9 cellular contexts compared by ENCODE assay signal in genomic region chrX:151680805-151681204, GRCh38. TPM values are rescaled to one million over a fixed set of nuclear protein-coding genes. Genes with fewer than 3 reads are reported as not detected.
A peak's percentile ranks its signal among the peaks of the same experiment; 100 is the strongest.
DNase-seq lines count a peak whose midpoint lies in the region; ATAC-seq and TF ChIP-seq lines count a peak whose summit lies in the region.
"Had no signal": no experiment of that assay in that cellular context is flagged by ENCODE, and none has a peak within 500 bp of the region (broad histone marks: within the 10 kb centered on the region; RNA-seq: fewer than 3 reads in every experiment).

No MANE protein-coding gene starts in this region.

- H3K4me1 ChIP-seq in CD4-positive, CD25-positive, alpha-beta regulatory T cell (ENCODE audit: control insufficient read depth, insufficient read depth, low read length, poor library complexity, severe bottlenecking): no peaks in the 10 kb centered on the region
- H3K4me1 ChIP-seq in SK-N-SH (ENCODE audit: control insufficient read depth in 1 of 2, insufficient read depth in 2 of 2, low read depth in 1 of 2, low read length in 1 of 2): no peaks in the 10 kb centered on the region

- H3K27ac ChIP-seq in CD4-positive, CD25-positive, alpha-beta regulatory T cell (ENCODE audit: insufficient read depth, low read length, poor library complexity, severe bottlenecking): no peak overlapping the region
- H3K27ac ChIP-seq in SK-N-SH (ENCODE audit: low read depth in 2 of 2, low read length in 1 of 2): no peak overlapping the region

- H3K4me1 Mint-ChIP-seq in CD4-positive, CD25-positive, alpha-beta regulatory T cell: no peaks in the 10 kb centered on the region
- peaks cover 6% of the 10 kb centered on the region for H3K4me1 Mint-ChIP-seq in activated naive CD8-positive, alpha-beta T cell treated with anti-CD3 and anti-CD28 coated beads, Interleukin-2, amount 10 ng/mL, durations not matched to agents 7 days and 5 days

- peak; percentile 82 for TF ChIP-seq RAD21 in SK-N-SH (IDR thresholded peaks at IDR 0.05; ENCODE audit: low read length)

- no peak overlapping the region for H2AFZ ChIP-seq in SK-N-SH (ENCODE audit: low read depth)

- H3K27me3 Mint-ChIP-seq in CD4-positive, CD25-positive, alpha-beta regulatory T cell: peaks cover 7% of the 10 kb centered on the region
- peaks cover 11% of the 10 kb centered on the region for H3K27me3 Mint-ChIP-seq in activated naive CD8-positive, alpha-beta T cell treated with anti-CD3 and anti-CD28 coated beads, Interleukin-2, amount 10 ng/mL, durations not matched to agents 7 days and 5 days

- no peaks in the 10 kb centered on the region for H3K36me3 ChIP-seq in CD4-positive, CD25-positive, alpha-beta regulatory T cell (ENCODE audit: control insufficient read depth, insufficient read depth, low read length)
- no peaks in the 10 kb centered on the region for H3K36me3 ChIP-seq in SK-N-SH (replicated peaks in 1 of 2; ENCODE audit: control insufficient read depth in 1 of 2, insufficient read depth in 2 of 2, low read length in 1 of 2)

- no peak overlapping the region for H3K4me2 ChIP-seq in SK-N-SH

- no peak overlapping the region for H3K9ac ChIP-seq in SK-N-SH

- WGBS in SK-N-SH (ENCODE audit: low lambda C conversion rate): 0% methylated on average over 4 of the region's 4 CpGs

- H3K36me3 Mint-ChIP-seq in CD4-positive, CD25-positive, alpha-beta regulatory T cell: no peaks in the 10 kb centered on the region
- H3K36me3 Mint-ChIP-seq in activated naive CD8-positive, alpha-beta T cell treated with anti-CD3 and anti-CD28 coated beads, Interleukin-2, amount 10 ng/mL, durations not matched to agents 7 days and 5 days: no peaks in the 10 kb centered on the region

- no peaks in the 10 kb centered on the region for H3K27me3 ChIP-seq in CD4-positive, CD25-positive, alpha-beta regulatory T cell (ENCODE audit: control insufficient read depth, insufficient read depth, low read length)
- no peaks in the 10 kb centered on the region for H3K27me3 ChIP-seq in SK-N-SH (ENCODE audit: insufficient read depth)

- H3K4me3 ChIP-seq in CD4-positive, CD25-positive, alpha-beta regulatory T cell (ENCODE audit: low read depth, low read length): no peak overlapping the region
- no peak overlapping the region for H3K4me3 ChIP-seq in SK-N-SH (ENCODE audit: low read depth in 2 of 2, low read length in 1 of 2)

- TF ChIP-seq CTCF in SK-N-SH (IDR thresholded peaks at IDR 0.05): peak; percentile 70

- no peaks in the 10 kb centered on the region for H4K20me1 ChIP-seq in SK-N-SH (ENCODE audit: insufficient read depth)

- no peaks in the 10 kb centered on the region for H3K9me3 Mint-ChIP-seq in CD4-positive, CD25-positive, alpha-beta regulatory T cell
- no peaks in the 10 kb centered on the region for H3K9me3 Mint-ChIP-seq in activated naive CD8-positive, alpha-beta T cell treated with anti-CD3 and anti-CD28 coated beads, Interleukin-2, amount 10 ng/mL, durations not matched to agents 7 days and 5 days

- DNase-seq in CD4-positive, CD25-positive, alpha-beta regulatory T cell: peak; percentile 14 to 54 (median 35)
- DNase-seq in SK-N-SH (peak; percentile 49), iris pigment epithelial cell (ENCODE audit: low read depth) (peak; percentile 23), KG1 (lab: John Stamatoyannopoulos, UW) (no peak)
- DNase-seq in activated naive CD8-positive, alpha-beta T cell treated with anti-CD3 and anti-CD28 coated beads, Interleukin-2, amount 10 ng/mL, durations not matched to agents 7 days and 5 days: peak; percentile 45
- DNase-seq in stimulated activated CD4-positive, alpha-beta T cell treated with anti-CD3 and anti-CD28 coated beads, TNF-alpha, amount 100 ng/mL, for 24 hours (ENCODE audit: low read depth in 3 of 3): peak; percentile 25 to 53 (median 28)

- no peak for TF ChIP-seq EP300 in SK-N-SH (IDR thresholded peaks at IDR 0.05; ENCODE audit: borderline replicate concordance in 1 of 2, low read depth in 1 of 2, low read length in 1 of 2)

- no peaks in the 10 kb centered on the region for H3K9me3 ChIP-seq in CD4-positive, CD25-positive, alpha-beta regulatory T cell (ENCODE audit: control insufficient read depth in 2 of 2, low read length in 2 of 2)
- H3K9me3 ChIP-seq in SK-N-SH: no peaks in the 10 kb centered on the region

- H3F3A ChIP-seq in SK-N-SH (replicated peaks; ENCODE audit: insufficient read depth): no peaks in the 10 kb centered on the region

- no peaks in the 10 kb centered on the region for H3K79me2 ChIP-seq in SK-N-SH (ENCODE audit: insufficient read depth)

- H3K9me2 ChIP-seq in SK-N-SH: no peaks in the 10 kb centered on the region

- no peak for ATAC-seq in CD4-positive, CD25-positive, alpha-beta regulatory T cell (ENCODE audit: low read depth in 2 of 2)
- ATAC-seq in GM18868 (IDR thresholded peaks at IDR 0.05; ENCODE audit: unreplicated experiment) (peak; percentile 84), HG03558 (IDR thresholded peaks at IDR 0.05; ENCODE audit: extremely low read depth, unreplicated experiment) (peak; percentile 79)
- no peak for ATAC-seq in activated naive CD8-positive, alpha-beta T cell treated with anti-CD3 and anti-CD28 coated beads, Interleukin-2, amount 10 ng/mL, durations not matched to agents 7 days and 5 days (ENCODE audit: low read depth)

- H3K4me3 Mint-ChIP-seq in CD4-positive, CD25-positive, alpha-beta regulatory T cell: no peak overlapping the region
- no peak overlapping the region for H3K4me3 Mint-ChIP-seq in activated naive CD8-positive, alpha-beta T cell treated with anti-CD3 and anti-CD28 coated beads, Interleukin-2, amount 10 ng/mL, durations not matched to agents 7 days and 5 days

- POLR2A ChIA-PET in SK-N-SH (lab: Yijun Ruan, JAX): no interaction called here
- POLR2A ChIA-PET in activated naive CD8-positive, alpha-beta T cell treated with anti-CD3 and anti-CD28 coated beads, Interleukin-2, amount 10 ng/mL, durations not matched to agents 7 days and 5 days (lab: Charles Lee): no interaction called here

- no peak overlapping the region for H3K27ac Mint-ChIP-seq in CD4-positive, CD25-positive, alpha-beta regulatory T cell
- no peak overlapping the region for H3K27ac Mint-ChIP-seq in activated naive CD8-positive, alpha-beta T cell treated with anti-CD3 and anti-CD28 coated beads, Interleukin-2, amount 10 ng/mL, durations not matched to agents 7 days and 5 days

- CTCF ChIA-PET in SK-N-SH (lab: Yijun Ruan, JAX): interaction anchor here (0.8 to 2.5 kb wide), 8 partner anchors 10 to 534 kb away, joined by 3 to 22 read pairs (median 4); no protein-coding TSS in a partner anchor

TF ChIP-seq in SK-N-SH, 30 proteins besides CTCF, POLR2A, EP300 and RAD21:
- no peak for TF ChIP-seq GABPA (IDR thresholded peaks at IDR 0.05; ENCODE audit: low read depth)
- TF ChIP-seq SMC3 (IDR thresholded peaks at IDR 0.05; ENCODE audit: low read depth, low read length): peak; percentile 73
- no peak for TF ChIP-seq MXI1 (IDR thresholded peaks at IDR 0.05; ENCODE audit: low read depth, low read length)
- no peak for TF ChIP-seq FOXM1 (IDR thresholded peaks at IDR 0.05; ENCODE audit: low read depth)
- TF ChIP-seq YY1 (IDR thresholded peaks at IDR 0.05; ENCODE audit: low read depth): no peak
- TF ChIP-seq TCF12 (IDR thresholded peaks at IDR 0.05): no peak
- no peak for TF ChIP-seq RFX5 (IDR thresholded peaks at IDR 0.05; ENCODE audit: low read length)
TF ChIP-seq in SK-N-SH: peak in this region for 1.

RNA-seq across cellular contexts. Expression of gene PRRG3, which starts 14.5 kb away (rescaled TPM):
- not detected for total RNA-seq in CD4-positive, CD25-positive, alpha-beta regulatory T cell
- polyA plus RNA-seq in CD4-positive, CD25-positive, alpha-beta regulatory T cell: not detected
- not detected in 2 replicates for polyA plus RNA-seq in SK-N-SH (2012; rRNA removed)
- not detected in 2 replicates for polyA plus RNA-seq in SK-N-SH (2012; cell fraction: cytosol; rRNA removed)
- not detected in 2 replicates for polyA plus RNA-seq in SK-N-SH (2012; cell fraction: nucleus; rRNA removed)
- total RNA-seq in activated naive CD8-positive, alpha-beta T cell treated with anti-CD3 and anti-CD28 coated beads, Interleukin-2, amount 10 ng/mL, durations not matched to agents 7 days and 5 days: not detected
- total RNA-seq: T-helper 2 cell treated with Interferon-gamma antibody and Interleukin-4, amounts not matched to agents 100 ng/mL and 5 ng/mL, for 36 hours had no signal

RNA-seq across cellular contexts. Expression of gene FATE1, which starts 35.0 kb away (rescaled TPM):
- total RNA-seq in CD4-positive, CD25-positive, alpha-beta regulatory T cell: not detected
- polyA plus RNA-seq in CD4-positive, CD25-positive, alpha-beta regulatory T cell: not detected
- polyA plus RNA-seq in SK-N-SH (2012; rRNA removed): not detected in 2 replicates
- not detected in 2 replicates for polyA plus RNA-seq in SK-N-SH (2012; cell fraction: cytosol; rRNA removed)
- polyA plus RNA-seq in SK-N-SH (2012; cell fraction: nucleus; rRNA removed): not detected in 2 replicates
- not detected for total RNA-seq in activated naive CD8-positive, alpha-beta T cell treated with anti-CD3 and anti-CD28 coated beads, Interleukin-2, amount 10 ng/mL, durations not matched to agents 7 days and 5 days
- total RNA-seq: T-helper 2 cell treated with Interferon-gamma antibody and Interleukin-4, amounts not matched to agents 100 ng/mL and 5 ng/mL, for 36 hours had no signal

RNA-seq across cellular contexts. Expression of gene CNGA2, which starts 53.7 kb away (rescaled TPM):
- not detected for total RNA-seq in CD4-positive, CD25-positive, alpha-beta regulatory T cell
- not detected for polyA plus RNA-seq in CD4-positive, CD25-positive, alpha-beta regulatory T cell
- not detected in 2 replicates for polyA plus RNA-seq in SK-N-SH (2012; rRNA removed)
- polyA plus RNA-seq in SK-N-SH (2012; cell fraction: cytosol; rRNA removed): not detected in 2 replicates
- not detected in 2 replicates for polyA plus RNA-seq in SK-N-SH (2012; cell fraction: nucleus; rRNA removed)
- total RNA-seq in activated naive CD8-positive, alpha-beta T cell treated with anti-CD3 and anti-CD28 coated beads, Interleukin-2, amount 10 ng/mL, durations not matched to agents 7 days and 5 days: not detected
- total RNA-seq: T-helper 2 cell treated with Interferon-gamma antibody and Interleukin-4, amounts not matched to agents 100 ng/mL and 5 ng/mL, for 36 hours had no signal

Comparison
In these comparisons a context has a peak if more than half of its experiments do, and no peak if none do; other contexts are left out.
1. ATAC-seq: peak in GM18868 (single experiment) and HG03558 (single experiment); none in CD4-positive, CD25-positive, alpha-beta regulatory T cell (0 of 2) and activated naive CD8-positive, alpha-beta T cell treated with anti-CD3 and anti-CD28 coated beads, Interleukin-2, amount 10 ng/mL, durations not matched to agents 7 days and 5 days (single experiment).